Comparison of ENCODE assay signal across 1 cellular context in genomic region chr14:29243355-29243754, GRCh38.
TF ChIP-seq lines count a peak whose summit lies in the region.

No MANE protein-coding gene starts in this region.

TF ChIP-seq in SK-N-SH treated with all-trans-retinoic acid at 6 μM for 48 hours, 23 proteins besides CTCF, POLR2A, EP300 and RAD21 (continued from another document):
- TF ChIP-seq CREB5 (CRISPR knock-in tag; IDR thresholded peaks at IDR 0.05; ENCODE audit: low read depth): no peak
- no peak for TF ChIP-seq ISL1 (CRISPR knock-in tag; IDR thresholded peaks at IDR 0.05)
- no peak for TF ChIP-seq GLIS3 (CRISPR knock-in tag; IDR thresholded peaks at IDR 0.05)
